16 cellular contexts compared by ENCODE assay signal in genomic region chr1:34199927-34200326, GRCh38. TPM values are rescaled to one million over a fixed set of nuclear protein-coding genes. Genes with fewer than 3 reads are reported as not detected.
DNase-seq lines count a peak whose midpoint lies in the region; ATAC-seq and TF ChIP-seq lines count a peak whose summit lies in the region.
"Had no signal": no experiment of that assay in that cellular context is flagged by ENCODE, and none has a peak within 500 bp of the region (broad histone marks: within the 10 kb centered on the region; RNA-seq: fewer than 3 reads in every experiment).

No MANE protein-coding gene starts in this region.

- H3K27me3 ChIP-seq in ascending aorta (no peaks in the 10 kb centered on the region), Peyer's patch (no peaks in the 10 kb centered on the region), upper lobe of left lung (no peaks in the 10 kb centered on the region)

- H3K36me3 ChIP-seq in ascending aorta (no peaks in the 10 kb centered on the region), Peyer's patch (no peaks in the 10 kb centered on the region), upper lobe of left lung (no peaks in the 10 kb centered on the region)

- 95% methylated on average over 1 of the region's 1 CpG for WGBS in upper lobe of left lung, 2 donors

- no peak overlapping the region for H3K4me3 ChIP-seq in ascending aorta
- H3K4me3 ChIP-seq in Peyer's patch, result no peak overlapping the region
- H3K4me3 ChIP-seq in upper lobe of left lung, result no peak overlapping the region

- no peaks in the 10 kb centered on the region for H3K4me1 ChIP-seq in ascending aorta
- H3K4me1 ChIP-seq in Peyer's patch, result no peaks in the 10 kb centered on the region
- no peaks in the 10 kb centered on the region for H3K4me1 ChIP-seq in upper lobe of left lung

- no peaks in the 10 kb centered on the region for H3K9me3 ChIP-seq in ascending aorta
- H3K9me3 ChIP-seq in Peyer's patch, result no peaks in the 10 kb centered on the region
- no peaks in the 10 kb centered on the region for H3K9me3 ChIP-seq in upper lobe of left lung

- H3K27ac ChIP-seq in ascending aorta (no peak overlapping the region), Peyer's patch (no peak overlapping the region), upper lobe of left lung (no peak overlapping the region)

- intact Hi-C loops in ascending aorta (cut with DNase I), result no loop called here

- TF ChIP-seq CTCF in ascending aorta (IDR thresholded peaks at IDR 0.05), result no peak
- TF ChIP-seq CTCF in Peyer's patch (IDR thresholded peaks at IDR 0.05), result no peak
- TF ChIP-seq CTCF in upper lobe of left lung (IDR thresholded peaks at IDR 0.05), result no peak

- ATAC-seq in upper lobe of left lung (ENCODE audit: low FRiP score in 2 of 2), result no peak

- TF ChIP-seq EP300 in upper lobe of left lung (IDR thresholded peaks at IDR 0.05), result no peak

- DNase-seq in AG08396 (ENCODE audit: low spot score) (peak; percentile 58), GM03348 (ENCODE audit: low spot score) (peak; percentile 29), SW480 (ENCODE audit: low spot score) (peak; percentile 57), kidney glomerular epithelial cell (lab: John Stamatoyannopoulos, UW) (peak; percentile 28), NCI-H2107 (lab: John Stamatoyannopoulos, UW) (no peak), ascending aorta (ENCODE audit: low spot score in 2 of 2) (no peak), Peyer's patch (no peak), upper lobe of left lung (no peak)
- DNase-seq: activated CD8-positive, alpha-beta memory T cell treated with anti-CD3 and anti-CD28 coated beads, Interleukin-2, amount 50 U/mL, for 48 hours; aorta; GOT3; NCI-H2081; stimulated activated CD4-positive, alpha-beta T cell treated with anti-CD3 and anti-CD28 coated beads, Interleukin-15, amount 100 ng/mL, for 24 hours had no signal

- TF ChIP-seq POLR2A in Peyer's patch (IDR thresholded peaks at IDR 0.05) (no peak), upper lobe of left lung (IDR thresholded peaks at IDR 0.05) (no peak)

RNA-seq across cellular contexts. Expression of gene C1orf94, which starts 23.2 kb away (rescaled TPM):
- total RNA-seq in ascending aorta (not detected), Peyer's patch (not detected), upper lobe of left lung (not detected)
- total RNA-seq: aorta, LHCN-M2, posterior vena cava, SK-MEL-5 had no signal

RNA-seq across cellular contexts. Expression of gene CSMD2, which starts 34.9 kb away (rescaled TPM):
- total RNA-seq in ascending aorta (10.9 TPM), Peyer's patch (1 to 10 TPM in 1 of 4 donors, under 1 TPM in 3; under 0.01 to 1.2 (median 0.70) TPM), upper lobe of left lung (1 to 10 TPM in 1 of 6 donors, under 1 TPM in 5; 0.39 to 1.0 (median 0.52) TPM)
- total RNA-seq: LHCN-M2 had no signal

Comparison
In these comparisons a context has a peak if more than half of its experiments do, and no peak if none do; other contexts are left out.
1. DNase-seq: peak in AG08396 (single experiment), GM03348 (single experiment), SW480 (single experiment) and kidney glomerular epithelial cell (single experiment); none in NCI-H2107 (single experiment), ascending aorta (0 of 2), Peyer's patch (0 of 3) and upper lobe of left lung (0 of 2).